ENCODE assay signal across 1 cellular context in the genomic region with DNA sequence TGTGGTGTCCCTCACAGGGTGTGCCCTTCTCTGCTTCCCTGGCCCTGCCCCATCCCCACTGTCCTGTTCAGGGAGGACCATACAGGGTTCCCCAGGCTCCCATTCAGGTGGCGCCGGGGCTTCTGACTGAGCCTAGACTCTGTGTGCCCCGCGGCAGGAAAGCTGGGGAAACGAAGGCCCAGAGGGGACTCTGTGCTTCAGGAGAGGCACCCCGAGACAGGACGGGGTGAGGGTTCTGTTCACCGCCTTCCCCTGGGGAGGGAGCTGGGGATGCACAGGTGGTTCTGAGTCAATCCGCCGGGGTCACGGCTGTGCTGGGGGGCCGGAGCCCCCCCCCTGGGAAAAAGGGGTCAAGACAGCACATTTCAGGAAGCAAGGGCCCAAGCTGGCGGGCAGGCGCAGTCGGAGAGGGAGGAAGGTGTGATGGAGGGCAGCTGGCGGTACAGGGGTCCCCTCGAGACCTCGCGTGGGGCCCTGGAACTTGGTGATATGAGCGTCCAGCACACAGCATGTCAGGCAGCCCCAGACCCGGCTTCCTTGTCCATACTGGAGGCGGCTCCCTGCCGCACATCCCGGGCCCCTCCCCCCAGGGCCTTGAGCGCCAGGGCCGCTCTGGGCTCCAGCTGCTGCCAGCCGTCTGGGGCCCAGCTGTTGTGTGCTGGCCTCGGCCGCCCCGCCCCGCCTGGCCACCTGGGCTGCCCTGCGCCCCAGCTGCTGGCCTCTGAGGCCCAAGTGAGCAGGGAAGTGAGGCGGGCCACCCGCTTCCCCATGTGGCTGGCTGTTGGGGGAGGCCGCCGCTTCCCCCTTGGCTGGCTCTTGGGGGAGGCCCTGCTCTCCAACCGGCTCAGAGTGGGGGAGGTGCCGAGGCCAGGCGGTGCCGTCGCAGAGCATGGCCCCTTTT.
TF ChIP-seq lines count a peak whose summit lies in the region.

No MANE protein-coding gene starts in this region.

TF ChIP-seq in HepG2, 621 proteins besides CTCF, POLR2A, EP300 and RAD21 (continued from another document and continues in another):
- TF ChIP-seq NR0B2 (CRISPR knock-in tag; IDR thresholded peaks at IDR 0.05): peak; percentile 91
- TF ChIP-seq CBX5 (CRISPR knock-in tag; IDR thresholded peaks at IDR 0.05; ENCODE audit: borderline replicate concordance): peak; percentile 86; the same call in 1 of the 2 replicates
- peak; percentile 88; the same call in 1 of the 2 replicates for TF ChIP-seq RELA (CRISPR knock-in tag; IDR thresholded peaks at IDR 0.05)
- 0 out of 2 replicates have a peak, but pooled peaks have one; percentile 80 for TF ChIP-seq ZFYVE20 (CRISPR knock-in tag; IDR thresholded peaks at IDR 0.05; ENCODE audit: borderline replicate concordance, low read depth)
- peak; percentile 80; the same call in 1 of the 2 replicates for TF ChIP-seq SMAD3 (CRISPR knock-in tag; IDR thresholded peaks at IDR 0.05)
- peak; percentile 73 for TF ChIP-seq IRX3 (CRISPR knock-in tag; IDR thresholded peaks at IDR 0.05; ENCODE audit: borderline replicate concordance, low read depth)
- peak; percentile 66; the same call in 1 of the 2 replicates for TF ChIP-seq SMAD1 (CRISPR knock-in tag; IDR thresholded peaks at IDR 0.05; ENCODE audit: borderline replicate concordance, low read depth)
- no peak; the same call in 1 of the 2 replicates for TF ChIP-seq ZNF136 (CRISPR knock-in tag; IDR thresholded peaks at IDR 0.05; ENCODE audit: low read depth)
- TF ChIP-seq REL (CRISPR knock-in tag; conservative IDR thresholded peaks at IDR 0.05): 0 out of 2 replicates have a peak, but pooled peaks have one; percentile 58
- TF ChIP-seq ZSCAN29 (CRISPR knock-in tag; conservative IDR thresholded peaks at IDR 0.05): no peak; the same call in 1 of the 2 replicates
- peak; percentile 79 for TF ChIP-seq ZNF891 (CRISPR knock-in tag; IDR thresholded peaks at IDR 0.05)
- peak; percentile 27; the same call in 1 of the 2 replicates for TF ChIP-seq ZNF343 (CRISPR knock-in tag; IDR thresholded peaks at IDR 0.05)
- TF ChIP-seq HDAC6 (IDR thresholded peaks at IDR 0.05; ENCODE audit: low read depth, low read length): no peak
- TF ChIP-seq ZNF460 (CRISPR knock-in tag; IDR thresholded peaks at IDR 0.05; ENCODE audit: borderline replicate concordance): peak; percentile 70; the same call in 1 of the 2 replicates
- TF ChIP-seq FOXP1 (IDR thresholded peaks at IDR 0.05): no peak
- TF ChIP-seq FOXP1 (CRISPR knock-in tag; IDR thresholded peaks at IDR 0.05): peak; percentile 73
- TF ChIP-seq ZNF615 (CRISPR knock-in tag; IDR thresholded peaks at IDR 0.05; ENCODE audit: borderline replicate concordance): peak; percentile 99
- TF ChIP-seq ZNF317 (CRISPR knock-in tag; IDR thresholded peaks at IDR 0.05): no peak; the same call in 1 of the 2 replicates
- TF ChIP-seq SSRP1 (CRISPR knock-in tag; IDR thresholded peaks at IDR 0.05): 0 out of 2 replicates have a peak, but pooled peaks have one; percentile 21
- peak; percentile 63 for TF ChIP-seq REPIN1 (CRISPR knock-in tag; IDR thresholded peaks at IDR 0.05; ENCODE audit: borderline replicate concordance, low read depth)
- TF ChIP-seq MBD4 (IDR thresholded peaks at IDR 0.05; ENCODE audit: borderline replicate concordance, low read length): no peak
- TF ChIP-seq, protein P1, sequence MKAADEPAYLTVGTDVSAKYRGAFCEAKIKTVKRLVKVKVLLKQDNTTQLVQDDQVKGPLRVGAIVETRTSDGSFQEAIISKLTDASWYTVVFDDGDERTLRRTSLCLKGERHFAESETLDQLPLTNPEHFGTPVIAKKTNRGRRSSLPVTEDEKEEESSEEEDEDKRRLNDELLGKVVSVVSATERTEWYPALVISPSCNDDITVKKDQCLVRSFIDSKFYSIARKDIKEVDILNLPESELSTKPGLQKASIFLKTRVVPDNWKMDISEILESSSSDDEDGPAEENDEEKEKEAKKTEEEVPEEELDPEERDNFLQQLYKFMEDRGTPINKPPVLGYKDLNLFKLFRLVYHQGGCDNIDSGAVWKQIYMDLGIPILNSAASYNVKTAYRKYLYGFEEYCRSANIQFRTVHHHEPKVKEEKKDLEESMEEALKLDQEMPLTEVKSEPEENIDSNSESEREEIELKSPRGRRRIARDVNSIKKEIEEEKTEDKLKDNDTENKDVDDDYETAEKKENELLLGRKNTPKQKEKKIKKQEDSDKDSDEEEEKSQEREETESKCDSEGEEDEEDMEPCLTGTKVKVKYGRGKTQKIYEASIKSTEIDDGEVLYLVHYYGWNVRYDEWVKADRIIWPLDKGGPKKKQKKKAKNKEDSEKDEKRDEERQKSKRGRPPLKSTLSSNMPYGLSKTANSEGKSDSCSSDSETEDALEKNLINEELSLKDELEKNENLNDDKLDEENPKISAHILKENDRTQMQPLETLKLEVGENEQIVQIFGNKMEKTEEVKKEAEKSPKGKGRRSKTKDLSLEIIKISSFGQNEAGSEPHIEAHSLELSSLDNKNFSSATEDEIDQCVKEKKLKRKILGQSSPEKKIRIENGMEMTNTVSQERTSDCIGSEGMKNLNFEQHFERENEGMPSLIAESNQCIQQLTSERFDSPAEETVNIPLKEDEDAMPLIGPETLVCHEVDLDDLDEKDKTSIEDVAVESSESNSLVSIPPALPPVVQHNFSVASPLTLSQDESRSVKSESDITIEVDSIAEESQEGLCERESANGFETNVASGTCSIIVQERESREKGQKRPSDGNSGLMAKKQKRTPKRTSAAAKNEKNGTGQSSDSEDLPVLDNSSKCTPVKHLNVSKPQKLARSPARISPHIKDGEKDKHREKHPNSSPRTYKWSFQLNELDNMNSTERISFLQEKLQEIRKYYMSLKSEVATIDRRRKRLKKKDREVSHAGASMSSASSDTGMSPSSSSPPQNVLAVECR (CRISPR knock-in tag; IDR thresholded peaks at IDR 0.05; ENCODE audit: borderline replicate concordance): peak; percentile 89
- TF ChIP-seq ZBTB40 (IDR thresholded peaks at IDR 0.05): no peak
- peak; percentile 69; the same call in 1 of the 2 replicates for TF ChIP-seq ZBTB40 (CRISPR knock-in tag; IDR thresholded peaks at IDR 0.05)
- TF ChIP-seq GABPB1 (CRISPR knock-in tag; IDR thresholded peaks at IDR 0.05): peak; percentile 85
- TF ChIP-seq ZNF577 (CRISPR knock-in tag; IDR thresholded peaks at IDR 0.05; ENCODE audit: borderline replicate concordance, low read depth): no peak
- peak; percentile 88 for TF ChIP-seq ZNF609 (CRISPR knock-in tag; IDR thresholded peaks at IDR 0.05; ENCODE audit: borderline replicate concordance)
- TF ChIP-seq TBL1XR1 (IDR thresholded peaks at IDR 0.05; ENCODE audit: borderline replicate concordance, low read length, partially characterized antibody): peak; percentile 30
- TF ChIP-seq MZF1 (CRISPR knock-in tag; IDR thresholded peaks at IDR 0.05; ENCODE audit: borderline replicate concordance): peak; percentile 77
- TF ChIP-seq, protein P2, sequence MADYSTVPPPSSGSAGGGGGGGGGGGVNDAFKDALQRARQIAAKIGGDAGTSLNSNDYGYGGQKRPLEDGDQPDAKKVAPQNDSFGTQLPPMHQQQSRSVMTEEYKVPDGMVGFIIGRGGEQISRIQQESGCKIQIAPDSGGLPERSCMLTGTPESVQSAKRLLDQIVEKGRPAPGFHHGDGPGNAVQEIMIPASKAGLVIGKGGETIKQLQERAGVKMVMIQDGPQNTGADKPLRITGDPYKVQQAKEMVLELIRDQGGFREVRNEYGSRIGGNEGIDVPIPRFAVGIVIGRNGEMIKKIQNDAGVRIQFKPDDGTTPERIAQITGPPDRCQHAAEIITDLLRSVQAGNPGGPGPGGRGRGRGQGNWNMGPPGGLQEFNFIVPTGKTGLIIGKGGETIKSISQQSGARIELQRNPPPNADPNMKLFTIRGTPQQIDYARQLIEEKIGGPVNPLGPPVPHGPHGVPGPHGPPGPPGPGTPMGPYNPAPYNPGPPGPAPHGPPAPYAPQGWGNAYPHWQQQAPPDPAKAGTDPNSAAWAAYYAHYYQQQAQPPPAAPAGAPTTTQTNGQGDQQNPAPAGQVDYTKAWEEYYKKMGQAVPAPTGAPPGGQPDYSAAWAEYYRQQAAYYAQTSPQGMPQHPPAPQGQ (CRISPR knock-in tag; IDR thresholded peaks at IDR 0.05; ENCODE audit: borderline replicate concordance): peak; percentile 81; the same call in 1 of the 2 replicates
